Comparison of ENCODE assay signal across 9 cellular contexts in genomic region chr5:51566940-51567339, GRCh38.
"Had no signal": no experiment of that assay in that cellular context is flagged by ENCODE, and none has a peak within 500 bp of the region (broad histone marks: within the 10 kb centered on the region; RNA-seq: fewer than 3 reads in every experiment).

No MANE protein-coding gene starts in this region.

- H3K4me3 ChIP-seq: GM23248, HAP-1 had no signal

- H3K36me3 ChIP-seq: HAP-1 had no signal

- H3K27ac ChIP-seq: GM23248, HL-60 had no signal

- H3K27me3 Mint-ChIP-seq: IgD-negative memory B cell had no signal

- DNase-seq: GM23248, GOT3, H7 had no signal

- H3K4me1 ChIP-seq: HAP-1 had no signal

- H3K9me3 Mint-ChIP-seq: HFFc6 had no signal

- ATAC-seq: HCT116, HepG2 had no signal

- H3K36me3 Mint-ChIP-seq: IgD-negative memory B cell had no signal

- H3K9me3 ChIP-seq: HAP-1 had no signal

- H3K27ac Mint-ChIP-seq: HFFc6, IgD-negative memory B cell had no signal

- H3K4me1 Mint-ChIP-seq: IgD-negative memory B cell had no signal

- H3K4me3 Mint-ChIP-seq: HFFc6, IgD-negative memory B cell had no signal
